1 cellular context compared by ENCODE assay signal in the genomic region with DNA sequence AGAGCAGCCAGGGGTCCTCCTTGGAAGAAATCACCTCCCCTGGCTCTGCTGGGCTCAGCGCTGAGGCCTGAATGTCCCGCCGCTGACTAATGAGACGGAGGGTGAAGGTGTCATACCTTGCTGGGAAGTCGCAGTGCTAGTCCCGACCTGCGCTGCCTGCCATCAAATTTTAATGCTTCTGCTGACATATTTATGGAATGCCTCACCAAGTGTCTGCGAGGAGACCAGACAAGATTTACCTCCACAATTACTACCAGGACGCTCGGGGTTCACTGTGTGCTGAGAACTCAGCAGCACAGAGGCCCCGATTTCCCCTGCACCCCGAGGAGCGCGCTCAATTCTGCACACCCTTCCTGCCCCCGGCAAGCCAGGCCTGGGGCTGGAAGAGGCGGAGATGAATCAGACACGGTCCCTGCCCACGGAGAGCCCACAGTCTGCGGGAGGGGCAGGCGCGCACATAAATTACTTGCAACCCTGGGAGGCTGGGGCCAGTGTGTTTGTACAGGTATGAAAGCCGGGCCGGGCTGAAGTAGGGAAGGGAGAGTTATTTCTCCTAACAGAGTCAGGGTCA.
TF ChIP-seq lines count a peak whose summit lies in the region.

No MANE protein-coding gene starts in this region.

TF ChIP-seq in GM23338, 12 proteins besides CTCF, POLR2A, EP300 and RAD21 (continued from another document):
- TF ChIP-seq, protein P1, sequence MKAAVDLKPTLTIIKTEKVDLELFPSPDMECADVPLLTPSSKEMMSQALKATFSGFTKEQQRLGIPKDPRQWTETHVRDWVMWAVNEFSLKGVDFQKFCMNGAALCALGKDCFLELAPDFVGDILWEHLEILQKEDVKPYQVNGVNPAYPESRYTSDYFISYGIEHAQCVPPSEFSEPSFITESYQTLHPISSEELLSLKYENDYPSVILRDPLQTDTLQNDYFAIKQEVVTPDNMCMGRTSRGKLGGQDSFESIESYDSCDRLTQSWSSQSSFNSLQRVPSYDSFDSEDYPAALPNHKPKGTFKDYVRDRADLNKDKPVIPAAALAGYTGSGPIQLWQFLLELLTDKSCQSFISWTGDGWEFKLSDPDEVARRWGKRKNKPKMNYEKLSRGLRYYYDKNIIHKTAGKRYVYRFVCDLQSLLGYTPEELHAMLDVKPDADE (IDR thresholded peaks at IDR 0.05), result no peak
- TF ChIP-seq STAT1 (IDR thresholded peaks at IDR 0.05; ENCODE audit: unreplicated experiment), result no peak
- TF ChIP-seq JUNB (IDR thresholded peaks at IDR 0.05; ENCODE audit: unreplicated experiment), result no peak
- TF ChIP-seq, protein P2, sequence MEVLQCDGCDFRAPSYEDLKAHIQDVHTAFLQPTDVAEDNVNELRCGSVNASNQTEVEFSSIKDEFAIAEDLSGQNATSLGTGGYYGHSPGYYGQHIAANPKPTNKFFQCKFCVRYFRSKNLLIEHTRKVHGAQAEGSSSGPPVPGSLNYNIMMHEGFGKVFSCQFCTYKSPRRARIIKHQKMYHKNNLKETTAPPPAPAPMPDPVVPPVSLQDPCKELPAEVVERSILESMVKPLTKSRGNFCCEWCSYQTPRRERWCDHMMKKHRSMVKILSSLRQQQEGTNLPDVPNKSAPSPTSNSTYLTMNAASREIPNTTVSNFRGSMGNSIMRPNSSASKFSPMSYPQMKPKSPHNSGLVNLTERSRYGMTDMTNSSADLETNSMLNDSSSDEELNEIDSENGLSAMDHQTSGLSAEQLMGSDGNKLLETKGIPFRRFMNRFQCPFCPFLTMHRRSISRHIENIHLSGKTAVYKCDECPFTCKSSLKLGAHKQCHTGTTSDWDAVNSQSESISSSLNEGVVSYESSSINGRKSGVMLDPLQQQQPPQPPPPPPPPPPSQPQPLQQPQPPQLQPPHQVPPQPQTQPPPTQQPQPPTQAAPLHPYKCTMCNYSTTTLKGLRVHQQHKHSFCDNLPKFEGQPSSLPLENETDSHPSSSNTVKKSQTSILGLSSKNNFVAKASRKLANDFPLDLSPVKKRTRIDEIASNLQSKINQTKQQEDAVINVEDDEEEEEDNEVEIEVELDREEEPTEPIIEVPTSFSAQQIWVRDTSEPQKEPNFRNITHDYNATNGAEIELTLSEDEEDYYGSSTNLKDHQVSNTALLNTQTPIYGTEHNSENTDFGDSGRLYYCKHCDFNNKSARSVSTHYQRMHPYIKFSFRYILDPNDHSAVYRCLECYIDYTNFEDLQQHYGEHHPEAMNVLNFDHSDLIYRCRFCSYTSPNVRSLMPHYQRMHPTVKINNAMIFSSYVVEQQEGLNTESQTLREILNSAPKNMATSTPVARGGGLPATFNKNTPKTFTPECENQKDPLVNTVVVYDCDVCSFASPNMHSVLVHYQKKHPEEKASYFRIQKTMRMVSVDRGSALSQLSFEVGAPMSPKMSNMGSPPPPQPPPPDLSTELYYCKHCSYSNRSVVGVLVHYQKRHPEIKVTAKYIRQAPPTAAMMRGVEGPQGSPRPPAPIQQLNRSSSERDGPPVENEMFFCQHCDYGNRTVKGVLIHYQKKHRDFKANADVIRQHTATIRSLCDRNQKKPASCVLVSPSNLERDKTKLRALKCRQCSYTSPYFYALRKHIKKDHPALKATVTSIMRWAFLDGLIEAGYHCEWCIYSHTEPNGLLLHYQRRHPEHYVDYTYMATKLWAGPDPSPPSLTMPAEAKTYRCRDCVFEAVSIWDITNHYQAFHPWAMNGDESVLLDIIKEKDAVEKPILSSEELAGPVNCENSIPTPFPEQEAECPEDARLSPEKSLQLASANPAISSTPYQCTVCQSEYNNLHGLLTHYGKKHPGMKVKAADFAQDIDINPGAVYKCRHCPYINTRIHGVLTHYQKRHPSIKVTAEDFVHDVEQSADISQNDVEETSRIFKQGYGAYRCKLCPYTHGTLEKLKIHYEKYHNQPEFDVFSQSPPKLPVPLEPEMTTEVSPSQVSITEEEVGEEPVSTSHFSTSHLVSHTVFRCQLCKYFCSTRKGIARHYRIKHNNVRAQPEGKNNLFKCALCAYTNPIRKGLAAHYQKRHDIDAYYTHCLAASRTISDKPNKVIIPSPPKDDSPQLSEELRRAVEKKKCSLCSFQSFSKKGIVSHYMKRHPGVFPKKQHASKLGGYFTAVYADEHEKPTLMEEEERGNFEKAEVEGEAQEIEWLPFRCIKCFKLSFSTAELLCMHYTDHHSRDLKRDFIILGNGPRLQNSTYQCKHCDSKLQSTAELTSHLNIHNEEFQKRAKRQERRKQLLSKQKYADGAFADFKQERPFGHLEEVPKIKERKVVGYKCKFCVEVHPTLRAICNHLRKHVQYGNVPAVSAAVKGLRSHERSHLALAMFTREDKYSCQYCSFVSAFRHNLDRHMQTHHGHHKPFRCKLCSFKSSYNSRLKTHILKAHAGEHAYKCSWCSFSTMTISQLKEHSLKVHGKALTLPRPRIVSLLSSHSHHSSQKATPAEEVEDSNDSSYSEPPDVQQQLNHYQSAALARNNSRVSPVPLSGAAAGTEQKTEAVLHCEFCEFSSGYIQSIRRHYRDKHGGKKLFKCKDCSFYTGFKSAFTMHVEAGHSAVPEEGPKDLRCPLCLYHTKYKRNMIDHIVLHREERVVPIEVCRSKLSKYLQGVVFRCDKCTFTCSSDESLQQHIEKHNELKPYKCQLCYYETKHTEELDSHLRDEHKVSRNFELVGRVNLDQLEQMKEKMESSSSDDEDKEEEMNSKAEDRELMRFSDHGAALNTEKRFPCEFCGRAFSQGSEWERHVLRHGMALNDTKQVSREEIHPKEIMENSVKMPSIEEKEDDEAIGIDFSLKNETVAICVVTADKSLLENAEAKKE (CRISPR knock-in tag; IDR thresholded peaks at IDR 0.05), result no peak
- no peak for TF ChIP-seq ZNF114 (CRISPR knock-in tag; IDR thresholded peaks at IDR 0.05)
